ENCODE assay signal across 24 cellular contexts in the genomic region with DNA sequence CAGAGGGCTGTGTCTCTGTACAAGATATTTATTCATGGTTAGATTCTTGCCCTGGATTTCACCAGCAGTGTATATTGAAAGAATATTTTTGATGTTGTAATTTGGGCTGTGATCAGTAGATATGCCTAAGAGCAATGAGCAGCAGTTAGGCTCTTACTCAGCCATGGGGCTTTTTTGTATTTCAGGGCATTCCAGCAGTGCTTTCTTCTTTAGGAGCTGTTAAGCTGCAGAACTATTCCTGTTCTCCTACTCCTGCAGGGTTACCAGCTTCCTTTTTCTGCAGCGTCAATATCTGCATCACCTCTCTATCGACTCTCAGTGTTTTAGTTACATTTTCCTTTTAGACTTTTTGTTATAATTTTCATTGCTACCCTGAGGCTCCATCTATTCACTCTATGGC.
DNase-seq lines count a peak whose midpoint lies in the region; ATAC-seq and TF ChIP-seq lines count a peak whose summit lies in the region.
"Had no signal": no experiment of that assay in that cellular context is flagged by ENCODE, and none has a peak within 500 bp of the region (broad histone marks: within the 10 kb centered on the region; RNA-seq: fewer than 3 reads in every experiment).

No MANE protein-coding gene starts in this region.

- peak; percentile 82 for ATAC-seq in GM23338
- ATAC-seq in WTC11 = peak; percentile 75
- ATAC-seq in HG03159 (IDR thresholded peaks at IDR 0.05; ENCODE audit: unreplicated experiment) = no peak
- ATAC-seq: A549, GM12878 had no signal

- no peaks in the 10 kb centered on the region for H4K20me1 ChIP-seq in GM23338 (replicated peaks; ENCODE audit: insufficient read depth)
- H4K20me1 ChIP-seq: BLaER1 had no signal

- H3K27ac Mint-ChIP-seq in GM23338 = no peak overlapping the region
- H3K27ac Mint-ChIP-seq in WTC11 = no peak overlapping the region
- H3K27ac Mint-ChIP-seq: CD14-positive monocyte; CD4-positive, alpha-beta memory T cell; CD4-positive, CD25-positive, alpha-beta regulatory T cell; CD8-positive, alpha-beta memory T cell had no signal

- no peak overlapping the region for H2AFZ ChIP-seq in GM23338

- peaks cover 12% of the 10 kb centered on the region; the same call in 2 of the 3 replicates for H3K4me1 Mint-ChIP-seq in GM23338
- H3K4me1 Mint-ChIP-seq in WTC11 = peaks cover 17% of the 10 kb centered on the region
- H3K4me1 Mint-ChIP-seq: CD14-positive monocyte; CD4-positive, alpha-beta memory T cell; CD4-positive, CD25-positive, alpha-beta regulatory T cell; CD8-positive, alpha-beta memory T cell had no signal

- H3K27me3 Mint-ChIP-seq in GM23338 (ENCODE audit: insufficient read depth, low read depth, poor library complexity) (peaks cover 2% of the 10 kb centered on the region), WTC11 (ENCODE audit: low read depth) (no peaks in the 10 kb centered on the region)
- H3K27me3 Mint-ChIP-seq: CD4-positive, alpha-beta memory T cell; CD4-positive, CD25-positive, alpha-beta regulatory T cell had no signal

- peak; percentile 29 for DNase-seq in GM23338 (ENCODE audit: low spot score)
- no peak for DNase-seq in WTC11 (ENCODE audit: low spot score)
- peak; percentile 8 for DNase-seq in iPS-NIHi11 (ENCODE audit: low spot score)
- no peak for DNase-seq in MG63
- no peak for DNase-seq in activated CD4-positive, alpha-beta T cell treated with anti-CD3 and anti-CD28 coated beads, Interleukin-2, amount 50 U/mL, for 48 hours
- DNase-seq: BE2C; C1 segment of cervical spinal cord; CD4-positive, alpha-beta memory T cell; CD4-positive, CD25-positive, alpha-beta regulatory T cell; CD8-positive, alpha-beta memory T cell; COR-L47; DMS 273 treated with DMSO at 0.1 percent for 48 hours; DMS153; DMS53; DMS79; DND-41; EL; GDM1 had no signal

- POLR2A ChIA-PET in WTC11 (lab: Charles Lee) = no interaction called here

- H3K79me2 ChIP-seq in GM23338 (replicated peaks; ENCODE audit: insufficient read depth) = no peaks in the 10 kb centered on the region

- H3K4me1 ChIP-seq in GM23338 (ENCODE audit: insufficient read depth) = 0 out of 2 replicates have a peak, but pooled peaks cover 5% of the 10 kb centered on the region
- H3K4me1 ChIP-seq: A549, BLaER1 had no signal

- H3K4me3 Mint-ChIP-seq in GM23338 = no peak overlapping the region
- no peak overlapping the region for H3K4me3 Mint-ChIP-seq in WTC11
- H3K4me3 Mint-ChIP-seq: CD14-positive monocyte; CD4-positive, alpha-beta memory T cell; CD4-positive, CD25-positive, alpha-beta regulatory T cell; CD8-positive, alpha-beta memory T cell had no signal

- no peaks in the 10 kb centered on the region for H3K9me3 ChIP-seq in MG63
- H3K9me3 ChIP-seq: A549 had no signal

- no peaks in the 10 kb centered on the region for H3F3A ChIP-seq in GM23338 (replicated peaks; ENCODE audit: low read depth)

- H3K4me3 ChIP-seq in GM23338 = no peak overlapping the region
- H3K4me3 ChIP-seq in MG63 = no peak overlapping the region
- H3K4me3 ChIP-seq: A549, BLaER1, GM12878 had no signal

- H3K36me3 ChIP-seq in GM23338 (ENCODE audit: insufficient read depth) = no peaks in the 10 kb centered on the region
- no peaks in the 10 kb centered on the region for H3K36me3 ChIP-seq in MG63
- H3K36me3 ChIP-seq: BE2C, BLaER1 had no signal

- CTCF ChIA-PET in WTC11 (lab: Charles Lee) = interaction anchor here (1.2 to 2.2 kb wide), 2 partner anchors 64 to 147 kb away, joined by 3 to 9 read pairs; no protein-coding TSS in a partner anchor

- H3K27me3 ChIP-seq in GM23338 (ENCODE audit: insufficient read depth) = no peaks in the 10 kb centered on the region
- H3K27me3 ChIP-seq in MG63 = 0 out of 2 replicates have a peak, but pooled peaks cover 3% of the 10 kb centered on the region
- H3K27me3 ChIP-seq: BE2C, BLaER1 had no signal

- H3K4me2 ChIP-seq in GM23338 = no peak overlapping the region
- H3K4me2 ChIP-seq: A549, BLaER1 had no signal

- H3K36me3 Mint-ChIP-seq in GM23338 (ENCODE audit: low read depth) (no peaks in the 10 kb centered on the region; the same call in 2 of the 3 replicates), WTC11 (no peaks in the 10 kb centered on the region; the same call in 1 of the 2 replicates)
- H3K36me3 Mint-ChIP-seq: CD14-positive monocyte; CD4-positive, alpha-beta memory T cell; CD4-positive, CD25-positive, alpha-beta regulatory T cell; CD8-positive, alpha-beta memory T cell had no signal

- H3K9me3 Mint-ChIP-seq in GM23338 (peaks cover 6% of the 10 kb centered on the region; the same call in 1 of the 3 replicates), WTC11 (peaks cover 12% of the 10 kb centered on the region)

- no peaks in the 10 kb centered on the region for H3K9me2 ChIP-seq in GM23338 (ENCODE audit: insufficient read depth)

- TF ChIP-seq CTCF in GM23338 (conservative IDR thresholded peaks at IDR 0.05; ENCODE audit: low read depth in 2 of 2) = no peak
- no peak for TF ChIP-seq CTCF in WTC11 (IDR thresholded peaks at IDR 0.05)

- no peak overlapping the region for H3K27ac ChIP-seq in GM23338 (ENCODE audit: low read depth)
- H3K27ac ChIP-seq: 22Rv1, A549, BLaER1 had no signal

TF ChIP-seq in GM23338, 12 proteins besides CTCF, POLR2A, EP300 and RAD21 (continues in another document):
- TF ChIP-seq, protein P1, sequence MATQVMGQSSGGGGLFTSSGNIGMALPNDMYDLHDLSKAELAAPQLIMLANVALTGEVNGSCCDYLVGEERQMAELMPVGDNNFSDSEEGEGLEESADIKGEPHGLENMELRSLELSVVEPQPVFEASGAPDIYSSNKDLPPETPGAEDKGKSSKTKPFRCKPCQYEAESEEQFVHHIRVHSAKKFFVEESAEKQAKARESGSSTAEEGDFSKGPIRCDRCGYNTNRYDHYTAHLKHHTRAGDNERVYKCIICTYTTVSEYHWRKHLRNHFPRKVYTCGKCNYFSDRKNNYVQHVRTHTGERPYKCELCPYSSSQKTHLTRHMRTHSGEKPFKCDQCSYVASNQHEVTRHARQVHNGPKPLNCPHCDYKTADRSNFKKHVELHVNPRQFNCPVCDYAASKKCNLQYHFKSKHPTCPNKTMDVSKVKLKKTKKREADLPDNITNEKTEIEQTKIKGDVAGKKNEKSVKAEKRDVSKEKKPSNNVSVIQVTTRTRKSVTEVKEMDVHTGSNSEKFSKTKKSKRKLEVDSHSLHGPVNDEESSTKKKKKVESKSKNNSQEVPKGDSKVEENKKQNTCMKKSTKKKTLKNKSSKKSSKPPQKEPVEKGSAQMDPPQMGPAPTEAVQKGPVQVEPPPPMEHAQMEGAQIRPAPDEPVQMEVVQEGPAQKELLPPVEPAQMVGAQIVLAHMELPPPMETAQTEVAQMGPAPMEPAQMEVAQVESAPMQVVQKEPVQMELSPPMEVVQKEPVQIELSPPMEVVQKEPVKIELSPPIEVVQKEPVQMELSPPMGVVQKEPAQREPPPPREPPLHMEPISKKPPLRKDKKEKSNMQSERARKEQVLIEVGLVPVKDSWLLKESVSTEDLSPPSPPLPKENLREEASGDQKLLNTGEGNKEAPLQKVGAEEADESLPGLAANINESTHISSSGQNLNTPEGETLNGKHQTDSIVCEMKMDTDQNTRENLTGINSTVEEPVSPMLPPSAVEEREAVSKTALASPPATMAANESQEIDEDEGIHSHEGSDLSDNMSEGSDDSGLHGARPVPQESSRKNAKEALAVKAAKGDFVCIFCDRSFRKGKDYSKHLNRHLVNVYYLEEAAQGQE (IDR thresholded peaks at IDR 0.05; ENCODE audit: unreplicated experiment) = no peak
- TF ChIP-seq EZH2 (IDR thresholded peaks at IDR 0.05; ENCODE audit: low read depth, unreplicated experiment) = no peak
- TF ChIP-seq POLR2AphosphoS5 (IDR thresholded peaks at IDR 0.05; ENCODE audit: low read depth) = no peak
- no peak for TF ChIP-seq STAT1 (IDR thresholded peaks at IDR 0.05; ENCODE audit: unreplicated experiment)
- no peak for TF ChIP-seq NANOG (IDR thresholded peaks at IDR 0.05; ENCODE audit: borderline replicate concordance)

TF ChIP-seq in WTC11, 78 proteins besides CTCF, POLR2A, EP300 and RAD21 (continues in another document):
- TF ChIP-seq SMAD4 (CRISPR knock-in tag; IDR thresholded peaks at IDR 0.05) (no peak), NFE2L1 (CRISPR knock-in tag; IDR thresholded peaks at IDR 0.05) (no peak), ZNF416 (CRISPR knock-in tag; IDR thresholded peaks at IDR 0.05) (no peak), OVOL2 (CRISPR knock-in tag; IDR thresholded peaks at IDR 0.05; ENCODE audit: borderline replicate concordance) (no peak), NFYB (CRISPR knock-in tag; conservative IDR thresholded peaks at IDR 0.05; ENCODE audit: low read depth) (no peak), SP1 (CRISPR knock-in tag; conservative IDR thresholded peaks at IDR 0.05) (no peak)
- TF ChIP-seq, protein P2, sequence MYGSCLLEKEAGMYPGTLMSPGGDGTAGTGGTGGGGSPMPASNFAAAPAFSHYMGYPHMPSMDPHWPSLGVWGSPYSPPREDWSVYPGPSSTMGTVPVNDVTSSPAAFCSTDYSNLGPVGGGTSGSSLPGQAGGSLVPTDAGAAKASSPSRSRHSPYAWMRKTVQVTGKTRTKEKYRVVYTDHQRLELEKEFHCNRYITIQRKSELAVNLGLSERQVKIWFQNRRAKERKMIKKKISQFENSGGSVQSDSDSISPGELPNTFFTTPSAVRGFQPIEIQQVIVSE (CRISPR knock-in tag; IDR thresholded peaks at IDR 0.05; ENCODE audit: borderline replicate concordance) = no peak

Comparison
In these comparisons a context has a peak if more than half of its experiments do, and no peak if none do; other contexts are left out.
1. DNase-seq: peak in GM23338 (single experiment) and iPS-NIHi11 (single experiment); none in WTC11 (single experiment), MG63 (single experiment) and activated CD4-positive, alpha-beta T cell treated with anti-CD3 and anti-CD28 coated beads, Interleukin-2, amount 50 U/mL, for 48 hours (0 of 2).